25 cellular contexts compared by ENCODE assay signal in genomic region chr5:50814541-50814940, GRCh38.
DNase-seq lines count a peak whose midpoint lies in the region; ATAC-seq and TF ChIP-seq lines count a peak whose summit lies in the region.
"Had no signal": no experiment of that assay in that cellular context is flagged by ENCODE, and none has a peak within 500 bp of the region (broad histone marks: within the 10 kb centered on the region; RNA-seq: fewer than 3 reads in every experiment).

No MANE protein-coding gene starts in this region.

- no peaks in the 10 kb centered on the region for H3K9me2 ChIP-seq in GM23338 (ENCODE audit: insufficient read depth)

- H3F3A ChIP-seq in GM23338 (replicated peaks; ENCODE audit: low read depth): no peaks in the 10 kb centered on the region

- H3K4me3 Mint-ChIP-seq in GM23338: no peak overlapping the region
- no peak overlapping the region for H3K4me3 Mint-ChIP-seq in central memory CD8-positive, alpha-beta T cell
- H3K4me3 Mint-ChIP-seq in stimulated activated effector memory CD8-positive, alpha-beta T cell treated with anti-CD3 and anti-CD28 coated beads, Interleukin-12 subunit alpha, Interleukin-12 subunit beta, amount 100 ng/mL, for 72 hours: no peak overlapping the region
- H3K4me3 Mint-ChIP-seq: B cell had no signal

- H3K79me2 ChIP-seq in GM23338 (replicated peaks; ENCODE audit: insufficient read depth): no peaks in the 10 kb centered on the region

- H3K4me3 ChIP-seq in GM23338: no peak overlapping the region
- H3K4me3 ChIP-seq: MG63, SJCRH30 had no signal

- no peak overlapping the region for H3K4me2 ChIP-seq in GM23338

- peak overlapping the region; percentile 87 for H3K27ac Mint-ChIP-seq in GM23338
- H3K27ac Mint-ChIP-seq in central memory CD8-positive, alpha-beta T cell (ENCODE audit: low read depth): peak overlapping the region; percentile 25
- H3K27ac Mint-ChIP-seq in stimulated activated effector memory CD8-positive, alpha-beta T cell treated with anti-CD3 and anti-CD28 coated beads, Interleukin-12 subunit alpha, Interleukin-12 subunit beta, amount 100 ng/mL, for 72 hours: peak overlapping the region; percentile 17
- H3K27ac Mint-ChIP-seq: B cell had no signal

- H2AFZ ChIP-seq in GM23338: no peak overlapping the region

- H3K27me3 Mint-ChIP-seq in GM23338 (ENCODE audit: insufficient read depth, low read depth, poor library complexity): no peaks in the 10 kb centered on the region
- H3K27me3 Mint-ChIP-seq in central memory CD8-positive, alpha-beta T cell: no peaks in the 10 kb centered on the region
- H3K27me3 Mint-ChIP-seq: B cell; CD8-positive, alpha-beta memory T cell had no signal

- ATAC-seq in GM23338 (no peak), GM18519 (IDR thresholded peaks at IDR 0.05; ENCODE audit: low FRiP score, unreplicated experiment) (no peak), left ventricle myocardium superior (no peak)
- no peak for ATAC-seq in central memory CD8-positive, alpha-beta T cell (replicated peaks; ENCODE audit: extremely low read depth, poor library complexity, severe bottlenecking)
- no peak for ATAC-seq in stimulated activated effector memory CD8-positive, alpha-beta T cell treated with anti-CD3 and anti-CD28 coated beads, Interleukin-12 subunit alpha, Interleukin-12 subunit beta, amount 100 ng/mL, for 72 hours
- ATAC-seq: PC-3, Right ventricle myocardium inferior had no signal

- TF ChIP-seq CTCF in GM23338 (conservative IDR thresholded peaks at IDR 0.05; ENCODE audit: low read depth in 2 of 2): no peak

- DNase-seq in COLO829 (ENCODE audit: low spot score): peak; percentile 2
- DNase-seq in GM23338 (ENCODE audit: low spot score): peak; percentile 10
- DNase-seq in central memory CD8-positive, alpha-beta T cell (ENCODE audit: low spot score in 2 of 2): no peak
- DNase-seq in stimulated activated effector memory CD8-positive, alpha-beta T cell treated with anti-CD3 and anti-CD28 coated beads, Interleukin-12 subunit alpha, Interleukin-12 subunit beta, amount 100 ng/mL, for 72 hours (ENCODE audit: low spot score in 2 of 2): no peak
- no peak for DNase-seq in RPMI8226
- DNase-seq in left ventricle myocardium superior: no peak
- DNase-seq: Calu3; CD8-positive, alpha-beta memory T cell; DMS79 treated with DMSO at 0.1 percent for 48 hours; GOT3; HCEC 1CT; IMR-90; KG1; MG63; NCI-H1105 treated with DMSO at 0.1 percent for 48 hours; NCI-H2029; NCI-H345; NCI-H510A treated with DMSO at 0.1 percent for 48 hours; NCI-H774; PC-3; SJCRH30 had no signal

- H3K9me3 Mint-ChIP-seq in GM23338: peaks cover 13% of the 10 kb centered on the region; the same call in 2 of the 3 replicates
- H3K9me3 Mint-ChIP-seq in central memory CD8-positive, alpha-beta T cell: no peaks in the 10 kb centered on the region
- no peaks in the 10 kb centered on the region for H3K9me3 Mint-ChIP-seq in stimulated activated effector memory CD8-positive, alpha-beta T cell treated with anti-CD3 and anti-CD28 coated beads, Interleukin-12 subunit alpha, Interleukin-12 subunit beta, amount 100 ng/mL, for 72 hours

- no peaks in the 10 kb centered on the region for H4K20me1 ChIP-seq in GM23338 (replicated peaks; ENCODE audit: insufficient read depth)

- H3K27ac ChIP-seq in GM23338 (ENCODE audit: low read depth): no peak overlapping the region
- H3K27ac ChIP-seq: C4-2B, SJCRH30 had no signal

- 0 out of 2 replicates have a peak, but pooled peaks cover 3% of the 10 kb centered on the region for H3K36me3 ChIP-seq in GM23338 (ENCODE audit: insufficient read depth)
- H3K36me3 ChIP-seq: MG63, SJCRH30 had no signal

- intact Hi-C loops in left ventricle myocardium superior (cut with micrococcal nuclease): no loop called here

- 0 out of 3 replicates have a peak, but pooled peaks cover 3% of the 10 kb centered on the region for H3K4me1 Mint-ChIP-seq in GM23338
- peaks cover 12% of the 10 kb centered on the region for H3K4me1 Mint-ChIP-seq in central memory CD8-positive, alpha-beta T cell
- no peaks in the 10 kb centered on the region for H3K4me1 Mint-ChIP-seq in stimulated activated effector memory CD8-positive, alpha-beta T cell treated with anti-CD3 and anti-CD28 coated beads, Interleukin-12 subunit alpha, Interleukin-12 subunit beta, amount 100 ng/mL, for 72 hours
- H3K4me1 Mint-ChIP-seq: B cell had no signal

- peaks cover 21% of the 10 kb centered on the region for H3K36me3 Mint-ChIP-seq in GM23338 (ENCODE audit: low read depth)
- H3K36me3 Mint-ChIP-seq in central memory CD8-positive, alpha-beta T cell (ENCODE audit: insufficient read depth): peaks cover 51% of the 10 kb centered on the region
- peaks cover 74% of the 10 kb centered on the region for H3K36me3 Mint-ChIP-seq in stimulated activated effector memory CD8-positive, alpha-beta T cell treated with anti-CD3 and anti-CD28 coated beads, Interleukin-12 subunit alpha, Interleukin-12 subunit beta, amount 100 ng/mL, for 72 hours

- no peaks in the 10 kb centered on the region for H3K27me3 ChIP-seq in GM23338 (ENCODE audit: insufficient read depth)
- H3K27me3 ChIP-seq: MG63 had no signal

- H3K4me1 ChIP-seq in GM23338 (ENCODE audit: insufficient read depth): no peaks in the 10 kb centered on the region
- H3K4me1 ChIP-seq: SJCRH30 had no signal

TF ChIP-seq in GM23338, 12 proteins besides CTCF, POLR2A, EP300 and RAD21 (continues in another document):
- TF ChIP-seq CREB1 (CRISPR knock-in tag; IDR thresholded peaks at IDR 0.05; ENCODE audit: low read depth) (no peak), ETS1 (IDR thresholded peaks at IDR 0.05) (no peak), STAT1 (IDR thresholded peaks at IDR 0.05; ENCODE audit: unreplicated experiment) (no peak), EZH2phosphoT487 (IDR thresholded peaks at IDR 0.05; ENCODE audit: unreplicated experiment) (no peak)
- TF ChIP-seq, protein P1, sequence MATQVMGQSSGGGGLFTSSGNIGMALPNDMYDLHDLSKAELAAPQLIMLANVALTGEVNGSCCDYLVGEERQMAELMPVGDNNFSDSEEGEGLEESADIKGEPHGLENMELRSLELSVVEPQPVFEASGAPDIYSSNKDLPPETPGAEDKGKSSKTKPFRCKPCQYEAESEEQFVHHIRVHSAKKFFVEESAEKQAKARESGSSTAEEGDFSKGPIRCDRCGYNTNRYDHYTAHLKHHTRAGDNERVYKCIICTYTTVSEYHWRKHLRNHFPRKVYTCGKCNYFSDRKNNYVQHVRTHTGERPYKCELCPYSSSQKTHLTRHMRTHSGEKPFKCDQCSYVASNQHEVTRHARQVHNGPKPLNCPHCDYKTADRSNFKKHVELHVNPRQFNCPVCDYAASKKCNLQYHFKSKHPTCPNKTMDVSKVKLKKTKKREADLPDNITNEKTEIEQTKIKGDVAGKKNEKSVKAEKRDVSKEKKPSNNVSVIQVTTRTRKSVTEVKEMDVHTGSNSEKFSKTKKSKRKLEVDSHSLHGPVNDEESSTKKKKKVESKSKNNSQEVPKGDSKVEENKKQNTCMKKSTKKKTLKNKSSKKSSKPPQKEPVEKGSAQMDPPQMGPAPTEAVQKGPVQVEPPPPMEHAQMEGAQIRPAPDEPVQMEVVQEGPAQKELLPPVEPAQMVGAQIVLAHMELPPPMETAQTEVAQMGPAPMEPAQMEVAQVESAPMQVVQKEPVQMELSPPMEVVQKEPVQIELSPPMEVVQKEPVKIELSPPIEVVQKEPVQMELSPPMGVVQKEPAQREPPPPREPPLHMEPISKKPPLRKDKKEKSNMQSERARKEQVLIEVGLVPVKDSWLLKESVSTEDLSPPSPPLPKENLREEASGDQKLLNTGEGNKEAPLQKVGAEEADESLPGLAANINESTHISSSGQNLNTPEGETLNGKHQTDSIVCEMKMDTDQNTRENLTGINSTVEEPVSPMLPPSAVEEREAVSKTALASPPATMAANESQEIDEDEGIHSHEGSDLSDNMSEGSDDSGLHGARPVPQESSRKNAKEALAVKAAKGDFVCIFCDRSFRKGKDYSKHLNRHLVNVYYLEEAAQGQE (IDR thresholded peaks at IDR 0.05; ENCODE audit: unreplicated experiment): no peak

Comparison
In these comparisons a context has a peak if more than half of its experiments do, and no peak if none do; other contexts are left out.
1. DNase-seq: peak in COLO829 (single experiment) and GM23338 (single experiment); none in central memory CD8-positive, alpha-beta T cell (0 of 2), stimulated activated effector memory CD8-positive, alpha-beta T cell treated with anti-CD3 and anti-CD28 coated beads, Interleukin-12 subunit alpha, Interleukin-12 subunit beta, amount 100 ng/mL, for 72 hours (0 of 2), RPMI8226 (single experiment) and left ventricle myocardium superior (single experiment).
2. H3K27ac Mint-ChIP-seq: peak in every context shown above with its lines; median percentile 87 in GM23338; 25 in central memory CD8-positive, alpha-beta T cell; 17 in stimulated activated effector memory CD8-positive, alpha-beta T cell treated with anti-CD3 and anti-CD28 coated beads, Interleukin-12 subunit alpha, Interleukin-12 subunit beta, amount 100 ng/mL, for 72 hours.